ENCODE assay signal across 14 cellular contexts in the genomic region with DNA sequence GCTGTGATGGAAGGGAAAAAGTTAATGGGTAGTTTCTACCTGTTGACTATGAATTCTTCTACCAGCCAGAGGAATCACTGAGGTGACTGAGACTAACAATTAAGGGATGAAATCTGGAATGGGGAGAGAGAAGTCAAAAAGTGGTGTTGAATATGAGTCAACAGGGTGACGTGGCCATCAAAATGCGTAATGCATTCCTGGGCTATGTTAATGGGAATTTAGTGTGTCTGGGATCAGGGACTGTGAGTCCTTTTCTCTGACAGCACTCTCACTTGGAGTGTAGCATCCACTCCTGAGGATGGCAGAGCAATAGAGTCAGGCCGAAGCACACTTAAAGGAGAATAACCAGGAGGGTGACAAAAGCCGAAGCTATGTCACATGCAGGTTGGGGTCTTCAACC.
DNase-seq lines count a peak whose midpoint lies in the region; TF ChIP-seq lines count a peak whose summit lies in the region.
"Had no signal": no experiment of that assay in that cellular context is flagged by ENCODE, and none has a peak within 500 bp of the region (broad histone marks: within the 10 kb centered on the region; RNA-seq: fewer than 3 reads in every experiment).

No MANE protein-coding gene starts in this region.

- in situ Hi-C loops in astrocyte of the cerebellum (cut with HindIII; ENCODE audit: low sequenced_read_pairs): no loop called here

- DNase-seq in AG10803 (ENCODE audit: low read depth) (peak; percentile 84), HT1080 (ENCODE audit: low read depth) (peak; percentile 91), astrocyte of the cerebellum (ENCODE audit: low read depth) (peak; percentile 36), kidney tubule cell (ENCODE audit: low spot score) (peak; percentile 51), activated gamma-delta T cell treated with Interleukin-2 at 50 U/mL for 16 hours (no peak), GM10266 (ENCODE audit: extremely low spot score) (no peak), HuH-7.5 (ENCODE audit: low spot score) (no peak)
- DNase-seq in NK-92 treated with Interleukin-12 subunit alpha and Interleukin-12 subunit beta, amount 100 ng/mL, for 24 hours (lab: John Stamatoyannopoulos, UW): no peak
- DNase-seq: activated B cell treated with CpG ODN at 0.5 μM for 24 hours; activated naive CD4-positive, alpha-beta T cell treated with anti-CD3 and anti-CD28 coated beads, Interleukin-2, amount 10 ng/mL, durations not matched to agents 7 days and 5 days; BE2C; effector memory CD8-positive, alpha-beta T cell; stimulated activated CD4-positive, alpha-beta T cell treated with anti-CD3 and anti-CD28 coated beads, Interleukin-15, amount 100 ng/mL, for 24 hours had no signal

- no peak overlapping the region for H3K4me3 ChIP-seq in AG10803 (ENCODE audit: low read length)
- H3K4me3 ChIP-seq in astrocyte of the cerebellum (ENCODE audit: low read depth, low read length): no peak overlapping the region
- H3K4me3 ChIP-seq: GM12878 had no signal

- TF ChIP-seq CTCF in AG10803 (conservative IDR thresholded peaks at IDR 0.05; ENCODE audit: low read length) (no peak), astrocyte of the cerebellum (IDR thresholded peaks at IDR 0.05; ENCODE audit: low read depth, low read length, missing control alignments) (no peak), GM10266 (IDR thresholded peaks at IDR 0.05; ENCODE audit: control insufficient read depth, insufficient read depth, low read depth, missing control alignments) (no peak)

Comparison
In these comparisons a context has a peak if more than half of its experiments do, and no peak if none do; other contexts are left out.
1. DNase-seq: peak in AG10803 (single experiment), HT1080 (single experiment), astrocyte of the cerebellum (single experiment) and kidney tubule cell (single experiment); none in NK-92 treated with Interleukin-12 subunit alpha and Interleukin-12 subunit beta, amount 100 ng/mL, for 24 hours (single experiment), activated gamma-delta T cell treated with Interleukin-2 at 50 U/mL for 16 hours (single experiment), GM10266 (single experiment) and HuH-7.5 (single experiment).